Comparison of ENCODE assay signal across 30 cellular contexts in the genomic region with DNA sequence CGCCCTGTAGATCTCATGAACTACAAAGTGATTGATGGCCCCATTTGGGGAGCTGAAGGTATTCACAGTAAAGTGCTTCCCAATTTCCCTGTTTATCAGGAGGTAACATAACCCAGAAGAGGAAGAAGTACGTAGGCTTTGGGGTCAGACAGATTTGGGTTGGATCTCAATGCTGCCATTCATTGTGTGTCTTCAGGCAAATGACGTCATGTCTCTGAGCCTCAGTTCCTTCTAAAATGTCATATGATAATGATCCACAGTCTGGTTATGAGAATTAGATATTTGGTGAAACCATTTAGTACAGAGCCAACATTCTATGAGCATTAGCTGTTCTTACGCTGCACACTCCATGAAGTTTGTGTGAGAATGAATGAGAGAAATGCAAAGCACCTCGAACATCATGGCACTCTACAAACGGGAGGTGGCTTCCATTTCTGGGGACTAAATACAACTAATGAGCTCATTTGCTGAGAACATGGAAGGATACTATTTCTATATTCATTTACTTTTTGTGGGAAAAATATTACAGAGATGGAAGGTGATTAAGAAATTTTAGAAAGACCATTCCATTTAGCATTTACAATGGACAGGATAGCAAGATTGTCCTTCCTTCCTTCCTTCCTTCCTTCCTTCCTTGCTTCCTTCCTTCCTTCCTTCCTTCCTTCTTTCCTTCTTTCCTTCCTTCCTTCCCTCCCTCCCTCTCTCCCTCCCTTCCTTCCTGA.
"Had no signal": no experiment of that assay in that cellular context is flagged by ENCODE, and none has a peak within 500 bp of the region (broad histone marks: within the 10 kb centered on the region; RNA-seq: fewer than 3 reads in every experiment).

No MANE protein-coding gene starts in this region.

- H3K27ac ChIP-seq: left lung, lower lobe of right lung, neural progenitor cell, neutrophil, parathyroid adenoma, psoas muscle, skin epidermis, spleen, suprapubic skin, thoracic aorta, tibial artery, upper lobe of right lung had no signal

- H3K4me3 ChIP-seq: left lung, lower lobe of right lung, neural progenitor cell, psoas muscle, skin epidermis, spleen, suprapubic skin, thoracic aorta, tibial artery, upper lobe of right lung had no signal

- FAIRE-seq: islet of Langerhans, kidney had no signal

- ATAC-seq: left colon; left lung; lower lobe of right lung; natural killer cell; psoas muscle; sciatic nerve; stimulated activated effector memory CD8-positive, alpha-beta T cell treated with anti-CD3 and anti-CD28 coated beads, Interleukin-12 subunit alpha, Interleukin-12 subunit beta, amount 100 ng/mL, for 72 hours; upper lobe of right lung had no signal

- H3K4me3 Mint-ChIP-seq: immature natural killer cell; mesothelial cell of epicardium; naive B cell; natural killer cell; nephron progenitor cell; neural progenitor cell; stimulated activated effector memory CD8-positive, alpha-beta T cell treated with anti-CD3 and anti-CD28 coated beads, Interleukin-12 subunit alpha, Interleukin-12 subunit beta, amount 100 ng/mL, for 72 hours; stimulated activated naive CD8-positive, alpha-beta T cell treated with anti-CD3 and anti-CD28 coated beads, Interleukin-15, Interleukin-2, amounts not matched to agents 100 ng/mL and 50 ng/mL, for 24 hours had no signal

- H2AFZ ChIP-seq: neural progenitor cell, parathyroid adenoma had no signal

- H3K36me3 Mint-ChIP-seq: immature natural killer cell; mesothelial cell of epicardium; naive B cell; natural killer cell; neural progenitor cell; stimulated activated effector memory CD8-positive, alpha-beta T cell treated with anti-CD3 and anti-CD28 coated beads, Interleukin-12 subunit alpha, Interleukin-12 subunit beta, amount 100 ng/mL, for 72 hours had no signal

- H3K4me2 ChIP-seq: neural progenitor cell had no signal

- H3K36me3 ChIP-seq: left lung, lower lobe of right lung, neural progenitor cell, neutrophil, spleen, suprapubic skin, thoracic aorta, tibial artery, upper lobe of right lung had no signal

- H3K9me3 Mint-ChIP-seq: immature natural killer cell; mesothelial cell of epicardium; naive B cell; natural killer cell; nephron progenitor cell; neural progenitor cell; stimulated activated effector memory CD8-positive, alpha-beta T cell treated with anti-CD3 and anti-CD28 coated beads, Interleukin-12 subunit alpha, Interleukin-12 subunit beta, amount 100 ng/mL, for 72 hours; stimulated activated naive CD8-positive, alpha-beta T cell treated with anti-CD3 and anti-CD28 coated beads, Interleukin-15, Interleukin-2, amounts not matched to agents 100 ng/mL and 50 ng/mL, for 24 hours had no signal

- H3K27ac Mint-ChIP-seq: immature natural killer cell; mesothelial cell of epicardium; naive B cell; natural killer cell; nephron progenitor cell; neural progenitor cell; stimulated activated effector memory CD8-positive, alpha-beta T cell treated with anti-CD3 and anti-CD28 coated beads, Interleukin-12 subunit alpha, Interleukin-12 subunit beta, amount 100 ng/mL, for 72 hours; stimulated activated naive CD8-positive, alpha-beta T cell treated with anti-CD3 and anti-CD28 coated beads, Interleukin-15, Interleukin-2, amounts not matched to agents 100 ng/mL and 50 ng/mL, for 24 hours had no signal

- H3K4me1 Mint-ChIP-seq: immature natural killer cell; naive B cell; stimulated activated effector memory CD8-positive, alpha-beta T cell treated with anti-CD3 and anti-CD28 coated beads, Interleukin-12 subunit alpha, Interleukin-12 subunit beta, amount 100 ng/mL, for 72 hours had no signal

- H3K79me2 ChIP-seq: parathyroid adenoma had no signal

- H3K27me3 ChIP-seq: left lung, neural progenitor cell, neutrophil, suprapubic skin, tibial artery, upper lobe of right lung had no signal

- H3K4me1 ChIP-seq: lower lobe of right lung, neural progenitor cell, psoas muscle, spleen, suprapubic skin, tibial artery, upper lobe of right lung had no signal

- DNase-seq: hypothalamus; immature natural killer cell; kidney; left colon; left lung; lower lobe of right lung; mammary epithelial cell; mesendoderm; naive B cell; natural killer cell; nephron progenitor cell; occipital lobe; psoas muscle; spleen; stimulated activated CD4-positive, alpha-beta T cell treated with anti-CD3 and anti-CD28 coated beads, Interleukin-4, amount 100 ng/mL, for 24 hours; stimulated activated naive CD4-positive, alpha-beta T cell; tibial artery; trophoblast cell; upper lobe of right lung had no signal

- H3K9ac ChIP-seq: neural progenitor cell, parathyroid adenoma had no signal

- H3K9me3 ChIP-seq: left lung, lower lobe of right lung, neutrophil, psoas muscle, spleen, suprapubic skin, thoracic aorta, tibial artery, upper lobe of right lung had no signal
